7 cellular contexts compared by ENCODE assay signal in genomic region chr7:77651544-77652162, GRCh38. TPM values are rescaled to one million over a fixed set of nuclear protein-coding genes. Genes with fewer than 3 reads are reported as not detected.
DNase-seq lines count a peak whose midpoint lies in the region; ATAC-seq and TF ChIP-seq lines count a peak whose summit lies in the region.

No MANE protein-coding gene starts in this region.

- H3K4me3 ChIP-seq in GM23338: no peak overlapping the region
- H3K4me3 ChIP-seq in OCI-LY3 (ENCODE audit: low read length): no peak overlapping the region

- H4K20me1 ChIP-seq in GM23338 (replicated peaks; ENCODE audit: insufficient read depth): no peaks in the 10 kb centered on the region
- H4K20me1 ChIP-seq in OCI-LY3 (ENCODE audit: insufficient read depth, low read length): no peaks in the 10 kb centered on the region

- H3K4me1 ChIP-seq in GM23338 (ENCODE audit: insufficient read depth) (peaks cover 7% of the 10 kb centered on the region; the same call in 1 of the 2 replicates), OCI-LY3 (ENCODE audit: low read length) (no peaks in the 10 kb centered on the region)

- H3K27ac Mint-ChIP-seq in Calu3 (ENCODE audit: unreplicated experiment): no peak overlapping the region
- no peak overlapping the region for H3K27ac Mint-ChIP-seq in GM23338

- H3K27me3 ChIP-seq in GM23338 (ENCODE audit: insufficient read depth): no peaks in the 10 kb centered on the region
- H3K27me3 ChIP-seq in OCI-LY3 (ENCODE audit: low read depth, low read length): no peaks in the 10 kb centered on the region

- H3K4me3 Mint-ChIP-seq in Calu3 (ENCODE audit: low read depth, unreplicated experiment) (no peak overlapping the region), GM23338 (no peak overlapping the region)

- H3K4me1 Mint-ChIP-seq in Calu3 (ENCODE audit: low read depth, unreplicated experiment) (peaks cover 8% of the 10 kb centered on the region), GM23338 (no peaks in the 10 kb centered on the region)

- H3K36me3 Mint-ChIP-seq in Calu3 (ENCODE audit: insufficient read depth, unreplicated experiment): peaks cover 14% of the 10 kb centered on the region
- H3K36me3 Mint-ChIP-seq in GM23338 (ENCODE audit: low read depth): peaks cover 14% of the 10 kb centered on the region; the same call in 2 of the 3 replicates

- ATAC-seq in GM23338 (no peak), GM18907 (IDR thresholded peaks at IDR 0.05; ENCODE audit: unreplicated experiment) (no peak), GM21786 (IDR thresholded peaks at IDR 0.05; ENCODE audit: unreplicated experiment) (no peak)

- H3K9me3 ChIP-seq in OCI-LY3 (ENCODE audit: insufficient read depth, low read length): no peaks in the 10 kb centered on the region

- no TSS peak for BruUV-seq in Calu3 (replicated peaks; lab: Mats Ljungman, UMichigan)

- H3K36me3 ChIP-seq in GM23338 (ENCODE audit: insufficient read depth) (peaks cover 10% of the 10 kb centered on the region; the same call in 1 of the 2 replicates), OCI-LY3 (replicated peaks; ENCODE audit: low read depth, low read length) (no peaks in the 10 kb centered on the region)

- H2AFZ ChIP-seq in GM23338 (no peak overlapping the region), OCI-LY3 (ENCODE audit: low read depth, low read length) (no peak overlapping the region)

- no peaks in the 10 kb centered on the region for H3K79me2 ChIP-seq in GM23338 (replicated peaks; ENCODE audit: insufficient read depth)
- no peaks in the 10 kb centered on the region for H3K79me2 ChIP-seq in OCI-LY3 (ENCODE audit: low read length)

- H3K9me3 Mint-ChIP-seq in Calu3 (ENCODE audit: low read depth, unreplicated experiment) (no peaks in the 10 kb centered on the region), GM23338 (no peaks in the 10 kb centered on the region)

- H3K27ac ChIP-seq in GM23338 (ENCODE audit: low read depth): no peak overlapping the region
- H3K27ac ChIP-seq in OCI-LY3 (ENCODE audit: low read length): no peak overlapping the region

- TF ChIP-seq CTCF in Calu3 (IDR thresholded peaks at IDR 0.05; ENCODE audit: unreplicated experiment): peak; percentile 27
- peak; percentile 71 to 86 for TF ChIP-seq CTCF in GM23338 (conservative IDR thresholded peaks at IDR 0.05; ENCODE audit: low read depth in 2 of 2)
- peak; percentile 80 for TF ChIP-seq CTCF in OCI-LY3 (IDR thresholded peaks at IDR 0.05; ENCODE audit: low read depth, low read length)

- intact Hi-C loops in Calu3 (cut with micrococcal nuclease; ENCODE audit: unreplicated experiment): no loop called here

- H3K9ac ChIP-seq in OCI-LY3 (ENCODE audit: low read length): no peak overlapping the region

- peak; percentile 25 for DNase-seq in Calu3
- peak; percentile 63 for DNase-seq in GM23338 (ENCODE audit: low spot score)
- DNase-seq in cerebellar cortex (ENCODE audit: low spot score): peak; percentile 59
- peak; percentile 70 for DNase-seq in medulla oblongata (ENCODE audit: extremely low spot score)

- H3K27me3 Mint-ChIP-seq in Calu3 (ENCODE audit: unreplicated experiment): no peaks in the 10 kb centered on the region
- H3K27me3 Mint-ChIP-seq in GM23338 (ENCODE audit: insufficient read depth, low read depth, poor library complexity): peaks cover 8% of the 10 kb centered on the region

- CTCF ChIA-PET in Calu3 (lab: Charles Lee): interaction anchor here (0.9 to 1.4 kb wide), 7 partner anchors 10 to 238 kb away, joined by 3 to 6 read pairs (median 3); partner anchors contain the start of gene RSBN1L

- H3K4me2 ChIP-seq in GM23338 (no peak overlapping the region), OCI-LY3 (ENCODE audit: low read length) (no peak overlapping the region)

- no peaks in the 10 kb centered on the region for H3K9me2 ChIP-seq in GM23338 (ENCODE audit: insufficient read depth)

- H3F3A ChIP-seq in GM23338 (replicated peaks; ENCODE audit: low read depth): 0 out of 2 replicates have a peak, but pooled peaks cover 5% of the 10 kb centered on the region

TF ChIP-seq in GM23338, 12 proteins besides CTCF, POLR2A, EP300 and RAD21:
- TF ChIP-seq, protein P1, sequence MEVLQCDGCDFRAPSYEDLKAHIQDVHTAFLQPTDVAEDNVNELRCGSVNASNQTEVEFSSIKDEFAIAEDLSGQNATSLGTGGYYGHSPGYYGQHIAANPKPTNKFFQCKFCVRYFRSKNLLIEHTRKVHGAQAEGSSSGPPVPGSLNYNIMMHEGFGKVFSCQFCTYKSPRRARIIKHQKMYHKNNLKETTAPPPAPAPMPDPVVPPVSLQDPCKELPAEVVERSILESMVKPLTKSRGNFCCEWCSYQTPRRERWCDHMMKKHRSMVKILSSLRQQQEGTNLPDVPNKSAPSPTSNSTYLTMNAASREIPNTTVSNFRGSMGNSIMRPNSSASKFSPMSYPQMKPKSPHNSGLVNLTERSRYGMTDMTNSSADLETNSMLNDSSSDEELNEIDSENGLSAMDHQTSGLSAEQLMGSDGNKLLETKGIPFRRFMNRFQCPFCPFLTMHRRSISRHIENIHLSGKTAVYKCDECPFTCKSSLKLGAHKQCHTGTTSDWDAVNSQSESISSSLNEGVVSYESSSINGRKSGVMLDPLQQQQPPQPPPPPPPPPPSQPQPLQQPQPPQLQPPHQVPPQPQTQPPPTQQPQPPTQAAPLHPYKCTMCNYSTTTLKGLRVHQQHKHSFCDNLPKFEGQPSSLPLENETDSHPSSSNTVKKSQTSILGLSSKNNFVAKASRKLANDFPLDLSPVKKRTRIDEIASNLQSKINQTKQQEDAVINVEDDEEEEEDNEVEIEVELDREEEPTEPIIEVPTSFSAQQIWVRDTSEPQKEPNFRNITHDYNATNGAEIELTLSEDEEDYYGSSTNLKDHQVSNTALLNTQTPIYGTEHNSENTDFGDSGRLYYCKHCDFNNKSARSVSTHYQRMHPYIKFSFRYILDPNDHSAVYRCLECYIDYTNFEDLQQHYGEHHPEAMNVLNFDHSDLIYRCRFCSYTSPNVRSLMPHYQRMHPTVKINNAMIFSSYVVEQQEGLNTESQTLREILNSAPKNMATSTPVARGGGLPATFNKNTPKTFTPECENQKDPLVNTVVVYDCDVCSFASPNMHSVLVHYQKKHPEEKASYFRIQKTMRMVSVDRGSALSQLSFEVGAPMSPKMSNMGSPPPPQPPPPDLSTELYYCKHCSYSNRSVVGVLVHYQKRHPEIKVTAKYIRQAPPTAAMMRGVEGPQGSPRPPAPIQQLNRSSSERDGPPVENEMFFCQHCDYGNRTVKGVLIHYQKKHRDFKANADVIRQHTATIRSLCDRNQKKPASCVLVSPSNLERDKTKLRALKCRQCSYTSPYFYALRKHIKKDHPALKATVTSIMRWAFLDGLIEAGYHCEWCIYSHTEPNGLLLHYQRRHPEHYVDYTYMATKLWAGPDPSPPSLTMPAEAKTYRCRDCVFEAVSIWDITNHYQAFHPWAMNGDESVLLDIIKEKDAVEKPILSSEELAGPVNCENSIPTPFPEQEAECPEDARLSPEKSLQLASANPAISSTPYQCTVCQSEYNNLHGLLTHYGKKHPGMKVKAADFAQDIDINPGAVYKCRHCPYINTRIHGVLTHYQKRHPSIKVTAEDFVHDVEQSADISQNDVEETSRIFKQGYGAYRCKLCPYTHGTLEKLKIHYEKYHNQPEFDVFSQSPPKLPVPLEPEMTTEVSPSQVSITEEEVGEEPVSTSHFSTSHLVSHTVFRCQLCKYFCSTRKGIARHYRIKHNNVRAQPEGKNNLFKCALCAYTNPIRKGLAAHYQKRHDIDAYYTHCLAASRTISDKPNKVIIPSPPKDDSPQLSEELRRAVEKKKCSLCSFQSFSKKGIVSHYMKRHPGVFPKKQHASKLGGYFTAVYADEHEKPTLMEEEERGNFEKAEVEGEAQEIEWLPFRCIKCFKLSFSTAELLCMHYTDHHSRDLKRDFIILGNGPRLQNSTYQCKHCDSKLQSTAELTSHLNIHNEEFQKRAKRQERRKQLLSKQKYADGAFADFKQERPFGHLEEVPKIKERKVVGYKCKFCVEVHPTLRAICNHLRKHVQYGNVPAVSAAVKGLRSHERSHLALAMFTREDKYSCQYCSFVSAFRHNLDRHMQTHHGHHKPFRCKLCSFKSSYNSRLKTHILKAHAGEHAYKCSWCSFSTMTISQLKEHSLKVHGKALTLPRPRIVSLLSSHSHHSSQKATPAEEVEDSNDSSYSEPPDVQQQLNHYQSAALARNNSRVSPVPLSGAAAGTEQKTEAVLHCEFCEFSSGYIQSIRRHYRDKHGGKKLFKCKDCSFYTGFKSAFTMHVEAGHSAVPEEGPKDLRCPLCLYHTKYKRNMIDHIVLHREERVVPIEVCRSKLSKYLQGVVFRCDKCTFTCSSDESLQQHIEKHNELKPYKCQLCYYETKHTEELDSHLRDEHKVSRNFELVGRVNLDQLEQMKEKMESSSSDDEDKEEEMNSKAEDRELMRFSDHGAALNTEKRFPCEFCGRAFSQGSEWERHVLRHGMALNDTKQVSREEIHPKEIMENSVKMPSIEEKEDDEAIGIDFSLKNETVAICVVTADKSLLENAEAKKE (CRISPR knock-in tag; IDR thresholded peaks at IDR 0.05): no peak
- TF ChIP-seq EZH2phosphoT487 (IDR thresholded peaks at IDR 0.05; ENCODE audit: unreplicated experiment): no peak
- no peak for TF ChIP-seq STAT1 (IDR thresholded peaks at IDR 0.05; ENCODE audit: unreplicated experiment)
- no peak for TF ChIP-seq CREB1 (CRISPR knock-in tag; IDR thresholded peaks at IDR 0.05; ENCODE audit: low read depth)
- no peak for TF ChIP-seq ZNF331 (CRISPR knock-in tag; IDR thresholded peaks at IDR 0.05; ENCODE audit: low read depth)
- TF ChIP-seq POLR2AphosphoS5 (IDR thresholded peaks at IDR 0.05; ENCODE audit: low read depth): no peak
- no peak for TF ChIP-seq NANOG (IDR thresholded peaks at IDR 0.05; ENCODE audit: borderline replicate concordance)
- no peak for TF ChIP-seq JUNB (IDR thresholded peaks at IDR 0.05; ENCODE audit: unreplicated experiment)
TF ChIP-seq in GM23338: peak in this region for 0.

RNA-seq across cellular contexts. Expression of gene RSBN1L, which starts 44.6 kb away (rescaled TPM):
- 15.9 and 16.7 TPM in 2 replicates for total RNA-seq in Calu3 (2022)
- total RNA-seq in GM23338 (2014; rRNA removed; shearing (Covaris generic)): 19.7 and 20.0 TPM in 2 replicates
- 7.7 and 9.7 TPM in 2 replicates for polyA plus RNA-seq in GM23338 (2016; fragmentation: Nextera tagmentation; extraction: Ambion mirVana)

Comparison
In these comparisons a context has a peak if more than half of its experiments do, and no peak if none do; other contexts are left out.
1. CTCF ChIP-seq: peak in every context shown above with its lines; median percentile 80 in OCI-LY3; 78 in GM23338; 27 in Calu3.